ENCODE assay signal across 8 cellular contexts in the genomic region with DNA sequence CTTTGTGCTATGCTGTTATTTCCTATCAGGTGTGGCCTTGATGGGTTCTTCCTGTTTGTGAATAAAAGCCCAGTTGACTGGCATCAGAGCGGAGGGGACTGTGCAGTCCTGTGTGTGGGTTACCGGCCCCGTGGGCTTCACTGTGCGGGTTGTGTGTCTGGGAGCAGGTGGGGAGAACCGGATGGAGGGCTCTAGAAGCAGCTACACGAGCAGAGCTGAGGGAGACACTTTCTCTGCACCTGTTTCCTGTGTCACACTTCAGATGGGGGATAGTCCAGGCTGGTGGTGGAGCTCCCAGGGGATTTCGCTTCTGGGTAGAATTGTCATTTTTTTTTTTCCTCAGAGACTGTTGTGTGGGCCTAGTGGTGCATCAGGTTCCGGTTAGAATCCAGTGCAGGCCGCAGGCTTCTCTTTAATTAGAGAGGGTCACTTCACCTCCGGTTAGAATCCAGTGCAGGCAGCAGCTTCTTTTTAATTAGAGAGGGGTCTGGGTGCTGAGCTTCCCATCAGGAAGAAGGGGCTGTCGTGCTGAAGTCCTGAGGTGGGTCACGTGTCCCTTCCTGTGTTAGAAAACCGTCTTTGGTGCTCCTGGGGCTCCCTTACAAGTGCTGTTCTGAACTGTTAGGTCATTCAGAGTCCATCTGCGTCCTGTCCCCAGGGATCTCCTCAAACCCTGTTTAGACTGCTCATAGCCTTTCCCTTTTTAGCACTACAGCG.
DNase-seq lines count a peak whose midpoint lies in the region; ATAC-seq and TF ChIP-seq lines count a peak whose summit lies in the region.

No MANE protein-coding gene starts in this region.

- peak overlapping the region; percentile 91 for H3K27ac Mint-ChIP-seq in activated T-cell treated with anti-CD3 and anti-CD28 coated beads, Interleukin-2, amount 50 U/mL, for 24 hours

- H3K36me3 ChIP-seq in lower lobe of right lung = no peaks in the 10 kb centered on the region

- peak; percentile 86 for DNase-seq in GF-D8 (lab: John Stamatoyannopoulos, UW)
- DNase-seq in activated T-cell treated with anti-CD3 and anti-CD28 coated beads, Interleukin-2, amount 50 U/mL, for 24 hours = peak; percentile 52
- DNase-seq in lower lobe of right lung = no peak
- DNase-seq in LoVo (ENCODE audit: low spot score) = no peak
- DNase-seq in RKO (ENCODE audit: low spot score) = no peak
- DNase-seq in NOMO-1 treated with DMSO at 0.1 percent for 48 hours (lab: John Stamatoyannopoulos, UW; ENCODE audit: unreplicated experiment) = no peak

- no peak for TF ChIP-seq CTCF in lower lobe of right lung (IDR thresholded peaks at IDR 0.05)

- H3K27ac ChIP-seq in lower lobe of right lung = no peak overlapping the region

- H3K9me3 Mint-ChIP-seq in activated T-cell treated with anti-CD3 and anti-CD28 coated beads, Interleukin-2, amount 50 U/mL, for 24 hours = no peaks in the 10 kb centered on the region

- no peak overlapping the region for H3K4me3 ChIP-seq in lower lobe of right lung

- intact Hi-C loops in lower lobe of right lung (cut with DNase I) = no loop called here

- H3K4me1 ChIP-seq in lower lobe of right lung = peaks cover 40% of the 10 kb centered on the region

- H3K27me3 ChIP-seq in lower lobe of right lung (ENCODE audit: low read depth) = no peaks in the 10 kb centered on the region

- ATAC-seq in GM19395 (IDR thresholded peaks at IDR 0.05; ENCODE audit: unreplicated experiment) = peak; percentile 86
- peak; percentile 86 for ATAC-seq in HG03432 (IDR thresholded peaks at IDR 0.05; ENCODE audit: unreplicated experiment)
- ATAC-seq in lower lobe of right lung = peak; percentile 13 to 55

- no peaks in the 10 kb centered on the region for H3K9me3 ChIP-seq in lower lobe of right lung

- peaks cover 35% of the 10 kb centered on the region for H3K36me3 Mint-ChIP-seq in activated T-cell treated with anti-CD3 and anti-CD28 coated beads, Interleukin-2, amount 50 U/mL, for 24 hours (ENCODE audit: low read depth)

- H3K27me3 Mint-ChIP-seq in activated T-cell treated with anti-CD3 and anti-CD28 coated beads, Interleukin-2, amount 50 U/mL, for 24 hours = no peaks in the 10 kb centered on the region

- peak overlapping the region; percentile 60 for H3K4me3 Mint-ChIP-seq in activated T-cell treated with anti-CD3 and anti-CD28 coated beads, Interleukin-2, amount 50 U/mL, for 24 hours

- peaks cover 99% of the 10 kb centered on the region for H3K4me1 Mint-ChIP-seq in activated T-cell treated with anti-CD3 and anti-CD28 coated beads, Interleukin-2, amount 50 U/mL, for 24 hours (ENCODE audit: low read depth)

Comparison
In these comparisons a context has a peak if more than half of its experiments do, and no peak if none do; other contexts are left out.
1. DNase-seq: peak in GF-D8 (single experiment) and activated T-cell treated with anti-CD3 and anti-CD28 coated beads, Interleukin-2, amount 50 U/mL, for 24 hours (single experiment); none in lower lobe of right lung (single experiment), LoVo (single experiment), RKO (single experiment) and NOMO-1 treated with DMSO at 0.1 percent for 48 hours (single experiment).
2. ATAC-seq: peak in every context shown above with its lines; median percentile 86 in GM19395; 86 in HG03432; 34 in lower lobe of right lung.